In genomic region chr7:6536262-6536770, GRCh38 we compare ENCODE assay signal across 9 cellular contexts. TPM values are rescaled to one million over a fixed set of nuclear protein-coding genes. Genes with fewer than 3 reads are reported as not detected.
DNase-seq lines count a peak whose midpoint lies in the region; ATAC-seq and TF ChIP-seq lines count a peak whose summit lies in the region.
"Had no signal": no experiment of that assay in that cellular context is flagged by ENCODE, and none has a peak within 500 bp of the region (broad histone marks: within the 10 kb centered on the region; RNA-seq: fewer than 3 reads in every experiment).

No MANE protein-coding gene starts in this region.

- H3K27ac ChIP-seq in DND-41 (ENCODE audit: low read length) = no peak overlapping the region

- peak overlapping the region; percentile 36; the same call in 1 of the 2 replicates for H3K9ac ChIP-seq in DND-41 (ENCODE audit: low read depth, low read length)

- no peaks in the 10 kb centered on the region for H3K9me3 Mint-ChIP-seq in Calu3 (ENCODE audit: low read depth, unreplicated experiment)

- peak; percentile 73 for ATAC-seq in DND-41 (ENCODE audit: insufficient read depth, low read depth)
- ATAC-seq in omental fat pad (ENCODE audit: low FRiP score) = peak; percentile 37
- ATAC-seq: activated CD8-positive, alpha-beta memory T cell treated with anti-CD3 and anti-CD28 coated beads, Interleukin-2, amount 10 ng/mL, durations not matched to agents 7 days and 5 days had no signal

- peaks cover 20% of the 10 kb centered on the region for H3K4me1 ChIP-seq in DND-41 (ENCODE audit: insufficient read depth, low read length)

- peak overlapping the region; percentile 52 for H2AFZ ChIP-seq in DND-41 (ENCODE audit: low read depth, low read length)

- H3K27me3 Mint-ChIP-seq in Calu3 (ENCODE audit: unreplicated experiment) = peaks cover 86% of the 10 kb centered on the region

- TF ChIP-seq CTCF in DND-41 (IDR thresholded peaks at IDR 0.05; ENCODE audit: borderline replicate concordance, extremely low read depth, low read length, poor library complexity, severe bottlenecking) (no peak), omental fat pad (IDR thresholded peaks at IDR 0.05) (no peak), Calu3 (IDR thresholded peaks at IDR 0.05; ENCODE audit: unreplicated experiment) (no peak)

- H3K79me2 ChIP-seq in DND-41 (ENCODE audit: insufficient read depth, low read length) = no peaks in the 10 kb centered on the region

- H3K36me3 Mint-ChIP-seq in Calu3 (ENCODE audit: insufficient read depth, unreplicated experiment) = peaks cover 4% of the 10 kb centered on the region
- H3K36me3 Mint-ChIP-seq: activated CD8-positive, alpha-beta memory T cell treated with anti-CD3 and anti-CD28 coated beads, Interleukin-2, amount 10 ng/mL, durations not matched to agents 7 days and 5 days had no signal

- BruUV-seq in Calu3 (replicated peaks; lab: Mats Ljungman, UMichigan) = no TSS peak

- H3K4me2 ChIP-seq in DND-41 (ENCODE audit: insufficient read depth, low read length) = peak overlapping the region; percentile 77

- no peaks in the 10 kb centered on the region for H3K9me3 ChIP-seq in DND-41 (ENCODE audit: insufficient read depth, low read length, severe bottlenecking)

- H4K20me1 ChIP-seq in DND-41 (ENCODE audit: insufficient read depth, low read length) = no peaks in the 10 kb centered on the region; the same call in 1 of the 2 replicates

- H3K4me3 ChIP-seq in DND-41 (ENCODE audit: low read depth in 1 of 2, low read length in 2 of 2) = peak overlapping the region in 1 of 2 experiments; percentile 56; a peak in 3 of 4 replicates

- no peak overlapping the region for H3K27ac Mint-ChIP-seq in Calu3 (ENCODE audit: unreplicated experiment)
- H3K27ac Mint-ChIP-seq: activated CD8-positive, alpha-beta memory T cell treated with anti-CD3 and anti-CD28 coated beads, Interleukin-2, amount 10 ng/mL, durations not matched to agents 7 days and 5 days had no signal

- no peaks in the 10 kb centered on the region for H3K36me3 ChIP-seq in DND-41 (ENCODE audit: insufficient read depth, low read length)

- intact Hi-C loops in Calu3 (cut with micrococcal nuclease; ENCODE audit: unreplicated experiment) = no loop called here

- H3K4me3 Mint-ChIP-seq in Calu3 (ENCODE audit: low read depth, unreplicated experiment) = no peak overlapping the region
- H3K4me3 Mint-ChIP-seq: activated CD8-positive, alpha-beta memory T cell treated with anti-CD3 and anti-CD28 coated beads, Interleukin-2, amount 10 ng/mL, durations not matched to agents 7 days and 5 days had no signal

- CTCF ChIA-PET in Calu3 (lab: Charles Lee) = interaction anchor here (0.6 kb wide), 1 partner anchor 61 kb away, joined by 3 read pairs; no protein-coding TSS in a partner anchor

- no peaks in the 10 kb centered on the region for H3K4me1 Mint-ChIP-seq in Calu3 (ENCODE audit: low read depth, unreplicated experiment)

- DNase-seq in DND-41 = peak; percentile 54
- DNase-seq in NCI-H1092 (lab: John Stamatoyannopoulos, UW) = peak; percentile 32
- peak; percentile 62 for DNase-seq in ecto neural progenitor cell (ENCODE audit: low spot score)
- no peak for DNase-seq in omental fat pad (ENCODE audit: low spot score)
- no peak for DNase-seq in hepatic stellate cell (ENCODE audit: low spot score)
- DNase-seq in Calu3 = no peak
- no peak for DNase-seq in NCI-H774 (lab: John Stamatoyannopoulos, UW)
- DNase-seq in AG08395 (ENCODE audit: low spot score) = no peak
- DNase-seq: activated CD8-positive, alpha-beta memory T cell treated with anti-CD3 and anti-CD28 coated beads, Interleukin-2, amount 10 ng/mL, durations not matched to agents 7 days and 5 days had no signal

- peaks cover 36% of the 10 kb centered on the region for H3K27me3 ChIP-seq in DND-41 (ENCODE audit: insufficient read depth, low read length, poor library complexity)

RNA-seq across cellular contexts. Expression of gene GRID2IP, which starts 14.9 kb away (rescaled TPM):
- total RNA-seq in omental fat pad = not detected
- 1.2 and 1.4 TPM in 2 replicates for total RNA-seq in Calu3 (2022)

RNA-seq across cellular contexts. Expression of gene ZDHHC4, which starts 40.9 kb away (rescaled TPM):
- total RNA-seq in omental fat pad (10 to 100 TPM; 30.6 to 52.3 (median 42.3) TPM), Calu3 (2022) (80.7 and 83.9 TPM in 2 replicates)

RNA-seq across cellular contexts. Expression of gene KDELR2, which starts 52.4 kb away (rescaled TPM):
- total RNA-seq in omental fat pad (100 to 1,000 TPM in 2 of 4 donors, 10 to 100 TPM in 2; 86.9 to 120 (median 94.0) TPM), Calu3 (2022) (292 and 301 TPM in 2 replicates)

RNA-seq across cellular contexts. Expression of gene INTS15, which starts 53.5 kb away (rescaled TPM):
- total RNA-seq in omental fat pad (10 to 100 TPM; 20.2 to 45.1 (median 24.1) TPM), Calu3 (2022) (34.1 and 35.0 TPM in 2 replicates)

Comparison
In these comparisons a context has a peak if more than half of its experiments do, and no peak if none do; other contexts are left out.
1. DNase-seq: peak in DND-41 (single experiment), NCI-H1092 (single experiment) and ecto neural progenitor cell (single experiment); none in omental fat pad (single experiment), hepatic stellate cell (single experiment), Calu3 (single experiment), NCI-H774 (single experiment) and AG08395 (single experiment).